9 cellular contexts compared by ENCODE assay signal in the genomic region with DNA sequence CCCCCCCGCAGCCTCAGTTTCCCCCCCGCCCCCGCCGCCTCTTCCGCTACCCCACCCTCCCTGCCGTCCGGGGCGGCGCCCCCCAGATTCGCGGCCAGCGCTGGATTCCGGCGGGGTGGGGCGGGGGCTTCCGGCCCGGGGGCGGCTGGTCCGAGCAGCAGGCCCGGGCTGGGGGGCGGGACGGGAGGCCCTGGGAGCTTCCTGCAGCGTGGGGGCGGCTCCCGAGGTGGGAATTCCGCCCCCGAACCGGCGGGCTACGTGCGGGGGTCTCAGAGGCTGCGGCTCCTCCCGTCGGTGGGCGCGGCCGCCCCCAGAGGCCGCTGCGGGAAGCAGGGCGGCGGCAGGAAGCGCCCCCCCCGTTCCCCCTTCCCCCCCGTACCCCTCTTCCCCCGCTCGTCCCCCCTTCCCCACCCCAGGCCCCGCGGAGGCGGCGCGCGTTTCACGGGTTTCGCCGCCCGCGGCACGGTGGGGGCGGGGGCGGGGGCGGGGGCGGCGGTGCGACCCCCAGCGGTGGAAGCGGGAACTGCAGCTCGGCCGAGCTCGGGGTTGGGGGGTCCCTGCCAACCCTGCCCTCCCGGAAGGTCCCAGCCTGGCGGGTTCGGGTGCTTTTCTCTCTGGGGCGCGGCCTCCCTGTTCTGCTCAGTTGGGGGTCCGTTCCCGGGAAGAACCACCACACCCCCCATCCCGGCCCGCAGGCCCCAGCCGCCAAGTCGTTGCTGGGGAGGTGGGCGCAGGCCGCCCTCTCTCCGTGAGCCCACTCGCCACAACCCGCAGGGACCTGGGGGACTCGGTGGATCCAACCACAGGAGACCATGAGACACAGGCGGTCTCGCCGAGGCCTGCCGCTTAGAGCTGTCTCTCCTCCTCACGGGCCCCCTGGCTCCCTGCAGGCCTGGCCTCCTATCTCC.
A peak's percentile ranks its signal among the peaks of the same experiment; 100 is the strongest.
DNase-seq lines count a peak whose midpoint lies in the region; ATAC-seq and TF ChIP-seq lines count a peak whose summit lies in the region.
"Had no signal": no experiment of that assay in that cellular context is flagged by ENCODE, and none has a peak within 500 bp of the region (broad histone marks: within the 10 kb centered on the region; RNA-seq: fewer than 3 reads in every experiment).

No MANE protein-coding gene starts in this region.

- peak overlapping the region; percentile 54; the same call in 1 of the 2 replicates for H3K4me3 ChIP-seq in HUES48 (ENCODE audit: low read depth, low read length)
- H3K4me3 ChIP-seq in WERI-Rb-1 (ENCODE audit: low read depth, low read length): peak overlapping the region; percentile 49
- H3K4me3 ChIP-seq in left lung: peak overlapping the region; percentile 53 to 55

- no peaks in the 10 kb centered on the region for H3K9me3 Mint-ChIP-seq in CD4-positive, alpha-beta T cell
- H3K9me3 Mint-ChIP-seq in central memory CD8-positive, alpha-beta T cell: no peaks in the 10 kb centered on the region

- DNase-seq in CD4-positive, alpha-beta T cell: peak; percentile 41 to 75 (median 60)
- DNase-seq in WERI-Rb-1 (peak; percentile 67), left lung (peak; percentile 61 to 84), kidney glomerular epithelial cell (lab: John Stamatoyannopoulos, UW) (no peak)
- DNase-seq in central memory CD8-positive, alpha-beta T cell (ENCODE audit: low spot score in 2 of 2): peak; percentile 64 to 65
- DNase-seq in stimulated activated CD8-positive, alpha-beta memory T cell treated with anti-CD3 and anti-CD28 coated beads, Interleukin-2, amount 100 ng/mL, for 1 hour (ENCODE audit: low read depth in 2 of 2): peak; percentile 46 to 54

- H3K4me3 Mint-ChIP-seq in CD4-positive, alpha-beta T cell: peak overlapping the region; percentile 83
- H3K4me3 Mint-ChIP-seq in central memory CD8-positive, alpha-beta T cell: peak overlapping the region; percentile 63

- CTCF ChIA-PET in CD4-positive, alpha-beta T cell (lab: Charles Lee): interaction anchor here (0.8 to 1.8 kb wide), 7 partner anchors 14 to 112 kb away, joined by 3 to 8 read pairs (median 5); no protein-coding TSS in a partner anchor

- POLR2A ChIA-PET in CD4-positive, alpha-beta T cell (lab: Charles Lee): interaction anchor here (0.8 to 2.4 kb wide), 10 partner anchors 14 to 229 kb away, joined by 3 to 12 read pairs (median 4); a partner anchor contains a TSS

- H3K4me1 ChIP-seq in HUES48 (ENCODE audit: control insufficient read depth, insufficient read depth, low read length) (peaks cover 24% of the 10 kb centered on the region), left lung (peaks cover 27 to 64% of the 10 kb centered on the region in 2 donors)

- peak overlapping the region; percentile 61 for H3K27ac ChIP-seq in CD4-positive, alpha-beta T cell (ENCODE audit: low read depth, low read length)
- H3K27ac ChIP-seq in HUES48 (ENCODE audit: low read depth, low read length): peak overlapping the region; percentile 90
- H3K27ac ChIP-seq in WERI-Rb-1: peak overlapping the region; percentile 57
- peak overlapping the region; percentile 86 to 92 for H3K27ac ChIP-seq in left lung
- H3K27ac ChIP-seq: KMS-11 had no signal

- TF ChIP-seq CTCF in CD4-positive, alpha-beta T cell (IDR thresholded peaks at IDR 0.05): peak; percentile 96
- peak; percentile 72 for TF ChIP-seq CTCF in WERI-Rb-1 (IDR thresholded peaks at IDR 0.05; ENCODE audit: low read depth, low read length)
- TF ChIP-seq CTCF in left lung (IDR thresholded peaks at IDR 0.05): peak; percentile 94 to 99

- peak overlapping the region; percentile 81 for H3K27ac Mint-ChIP-seq in CD4-positive, alpha-beta T cell
- peak overlapping the region; percentile 86 for H3K27ac Mint-ChIP-seq in central memory CD8-positive, alpha-beta T cell (ENCODE audit: low read depth)

- H3K9ac ChIP-seq in HUES48 (ENCODE audit: low read depth, low read length): 0 out of 2 replicates have a peak overlapping the region, but pooled peaks have one; percentile 20
- H3K9ac ChIP-seq: KMS-11 had no signal

- no peaks in the 10 kb centered on the region for H3K9me3 ChIP-seq in CD4-positive, alpha-beta T cell (ENCODE audit: control insufficient read depth, low read length)
- H3K9me3 ChIP-seq in HUES48 (ENCODE audit: control insufficient read depth, insufficient read depth, low read length) (no peaks in the 10 kb centered on the region), WERI-Rb-1 (ENCODE audit: severe bottlenecking) (no peaks in the 10 kb centered on the region), left lung (no peaks in the 10 kb centered on the region)

- H3K27me3 Mint-ChIP-seq in CD4-positive, alpha-beta T cell: no peaks in the 10 kb centered on the region
- H3K27me3 Mint-ChIP-seq in central memory CD8-positive, alpha-beta T cell: no peaks in the 10 kb centered on the region

- no peaks in the 10 kb centered on the region for H3K36me3 ChIP-seq in HUES48 (ENCODE audit: control insufficient read depth, insufficient read depth, low read length)
- no peaks in the 10 kb centered on the region for H3K36me3 ChIP-seq in WERI-Rb-1
- H3K36me3 ChIP-seq in left lung: peaks cover 0 to 7% of the 10 kb centered on the region in 2 donors

- intact Hi-C loops in CD4-positive, alpha-beta T cell (cut with DNase I, micrococcal nuclease): loop anchor here (2.0 to 10.0 kb wide), 5 partner anchors 58 to 120 kb away; a partner anchor contains a TSS
- intact Hi-C loops in left lung (cut with DNase I): loop anchor here in 1 of 2 donors (10.0 kb wide), 1 partner anchor 80 kb away; no protein-coding TSS in a partner anchor

- H3K4me1 Mint-ChIP-seq in CD4-positive, alpha-beta T cell (ENCODE audit: low read depth): peaks cover 19% of the 10 kb centered on the region
- H3K4me1 Mint-ChIP-seq in central memory CD8-positive, alpha-beta T cell: peaks cover 12% of the 10 kb centered on the region

- H3K27me3 ChIP-seq in CD4-positive, alpha-beta T cell (ENCODE audit: control insufficient read depth, insufficient read depth, low read length): no peaks in the 10 kb centered on the region
- H3K27me3 ChIP-seq in HUES48 (ENCODE audit: control insufficient read depth, insufficient read depth, low read length) (no peaks in the 10 kb centered on the region), WERI-Rb-1 (ENCODE audit: insufficient read depth, low read depth, severe bottlenecking) (no peaks in the 10 kb centered on the region), left lung (peaks cover 0 to 35% of the 10 kb centered on the region in 2 donors)

- peaks cover 5% of the 10 kb centered on the region for H3K36me3 Mint-ChIP-seq in CD4-positive, alpha-beta T cell (ENCODE audit: low read depth)
- peaks cover 6% of the 10 kb centered on the region for H3K36me3 Mint-ChIP-seq in central memory CD8-positive, alpha-beta T cell (ENCODE audit: insufficient read depth)

- ATAC-seq in CD4-positive, alpha-beta T cell (ENCODE audit: poor library complexity): peak; percentile 45
- peak; percentile 63 for ATAC-seq in central memory CD8-positive, alpha-beta T cell (replicated peaks; ENCODE audit: extremely low read depth, poor library complexity, severe bottlenecking)
- ATAC-seq in left lung: peak; percentile 57
- no peak for ATAC-seq in GM19324 (IDR thresholded peaks at IDR 0.05; ENCODE audit: low FRiP score, unreplicated experiment)
